In genomic region chr3:66655673-66656072, GRCh38 we compare ENCODE assay signal across 17 cellular contexts.
"Had no signal": no experiment of that assay in that cellular context is flagged by ENCODE, and none has a peak within 500 bp of the region (broad histone marks: within the 10 kb centered on the region; RNA-seq: fewer than 3 reads in every experiment).

No MANE protein-coding gene starts in this region.

- H3K27me3 ChIP-seq: brain microvascular endothelial cell, colonic mucosa, heart right ventricle, ovary, SJCRH30, spleen, thyroid gland had no signal

- H3K27ac ChIP-seq: brain microvascular endothelial cell, colonic mucosa, heart right ventricle, ovary, SJCRH30, thyroid gland, WERI-Rb-1 had no signal

- H3K9me3 ChIP-seq: colonic mucosa, heart right ventricle, ovary, SJCRH30, spleen, thyroid gland had no signal

- H3K4me1 Mint-ChIP-seq: central memory CD8-positive, alpha-beta T cell; stimulated activated naive B cell treated with anti-CD40 and anti-IgM and Interleukin-4, amounts not matched to agents 10 μg/mL and 1 μg/mL and 100 μg/mL, for 72 hours; T-helper 17 cell had no signal

- H3K36me3 ChIP-seq: brain microvascular endothelial cell, colonic mucosa, heart right ventricle, ovary, SJCRH30, spleen, thyroid gland, WERI-Rb-1 had no signal

- H3K4me3 Mint-ChIP-seq: activated naive CD8-positive, alpha-beta T cell; activated T-helper 1 cell treated with anti-CD3 and anti-CD28 coated beads, Interleukin-12 subunit alpha, Interleukin-12 subunit beta, Interleukin-2, Interleukin-4 antibody, amounts not matched to agents 30 ng/mL and 10 ng/mL and 1 ng/mL, durations not matched to agents 14 hours and 24 hours and 36 hours; central memory CD8-positive, alpha-beta T cell; natural killer cell treated with Interleukin-12 subunit alpha and Interleukin-12 subunit beta and Interleukin-15 and Interleukin-18, amount 100 ng/mL, for 72 hours; stimulated activated naive B cell treated with anti-CD40 and anti-IgM and Interleukin-4, amounts not matched to agents 10 μg/mL and 1 μg/mL and 100 μg/mL, for 72 hours; T-helper 17 cell had no signal

- H3K9me3 Mint-ChIP-seq: activated T-helper 1 cell treated with anti-CD3 and anti-CD28 coated beads, Interleukin-12 subunit alpha, Interleukin-12 subunit beta, Interleukin-2, Interleukin-4 antibody, amounts not matched to agents 30 ng/mL and 10 ng/mL and 1 ng/mL, durations not matched to agents 14 hours and 24 hours and 36 hours; central memory CD8-positive, alpha-beta T cell; natural killer cell treated with Interleukin-12 subunit alpha and Interleukin-12 subunit beta and Interleukin-15 and Interleukin-18, amount 100 ng/mL, for 72 hours had no signal

- ATAC-seq: heart right ventricle; stimulated activated naive B cell treated with anti-CD40 and anti-IgM and Interleukin-4, amounts not matched to agents 10 μg/mL and 1 μg/mL and 100 μg/mL, for 72 hours; T-helper 17 cell had no signal

- H3K4me3 ChIP-seq: colonic mucosa, heart right ventricle, ovary, SJCRH30, spleen, thyroid gland had no signal

- H3K27ac Mint-ChIP-seq: activated naive CD8-positive, alpha-beta T cell; activated T-helper 1 cell treated with anti-CD3 and anti-CD28 coated beads, Interleukin-12 subunit alpha, Interleukin-12 subunit beta, Interleukin-2, Interleukin-4 antibody, amounts not matched to agents 30 ng/mL and 10 ng/mL and 1 ng/mL, durations not matched to agents 14 hours and 24 hours and 36 hours; natural killer cell treated with Interleukin-12 subunit alpha and Interleukin-12 subunit beta and Interleukin-15 and Interleukin-18, amount 100 ng/mL, for 72 hours; stimulated activated naive B cell treated with anti-CD40 and anti-IgM and Interleukin-4, amounts not matched to agents 10 μg/mL and 1 μg/mL and 100 μg/mL, for 72 hours; T-helper 17 cell had no signal

- DNase-seq: activated CD4-positive, alpha-beta T cell treated with anti-CD3 and anti-CD28 coated beads, Interleukin-2, amount 50 U/mL, for 48 hours; activated gamma-delta T cell treated with Interleukin-2 at 50 U/mL for 16 hours; activated T-cell treated with anti-CD3 and anti-CD28 coated beads for 4 hours; brain microvascular endothelial cell; colonic mucosa; heart right ventricle; ovary; spleen; stimulated activated naive B cell treated with anti-CD40 and anti-IgM and Interleukin-4, amounts not matched to agents 10 μg/mL and 1 μg/mL and 100 μg/mL, for 72 hours; T-helper 17 cell; thyroid gland; WERI-Rb-1 had no signal

- H3K36me3 Mint-ChIP-seq: activated naive CD8-positive, alpha-beta T cell; natural killer cell treated with Interleukin-12 subunit alpha and Interleukin-12 subunit beta and Interleukin-15 and Interleukin-18, amount 100 ng/mL, for 72 hours; stimulated activated naive B cell treated with anti-CD40 and anti-IgM and Interleukin-4, amounts not matched to agents 10 μg/mL and 1 μg/mL and 100 μg/mL, for 72 hours had no signal

- H3K4me1 ChIP-seq: colonic mucosa, heart right ventricle, thyroid gland had no signal
